1 cellular context compared by ENCODE assay signal in genomic region chr9:129079829-129080228, GRCh38.
TF ChIP-seq lines count a peak whose summit lies in the region.

No MANE protein-coding gene starts in this region.

TF ChIP-seq in K562, 482 proteins besides CTCF, POLR2A, EP300 and RAD21:
- TF ChIP-seq ZNF518B (CRISPR knock-in tag; IDR thresholded peaks at IDR 0.05) = no peak
- peak; percentile 82 for TF ChIP-seq ZNF121 (CRISPR knock-in tag; conservative IDR thresholded peaks at IDR 0.05)
- TF ChIP-seq ZNF75A (CRISPR knock-in tag; IDR thresholded peaks at IDR 0.05) = no peak
- peak; percentile 7 for TF ChIP-seq HNRNPLL (IDR thresholded peaks at IDR 0.05; ENCODE audit: low read depth, low read length, poor library complexity, severe bottlenecking)
- TF ChIP-seq MED1 (CRISPR knock-in tag; IDR thresholded peaks at IDR 0.05; ENCODE audit: borderline replicate concordance) = no peak
